Comparison of ENCODE assay signal across 11 cellular contexts in genomic region chr20:7415427-7415826, GRCh38.
"Had no signal": no experiment of that assay in that cellular context is flagged by ENCODE, and none has a peak within 500 bp of the region (broad histone marks: within the 10 kb centered on the region; RNA-seq: fewer than 3 reads in every experiment).

No MANE protein-coding gene starts in this region.

- DNase-seq: GM23248, GOT3, H7, H9, HCEC 1CT, HFFc6 had no signal

- H3K4me2 ChIP-seq: GM23338 had no signal

- H3K4me3 ChIP-seq: GM23248, GM23338, HAP-1 had no signal

- H3K36me3 ChIP-seq: HAP-1 had no signal

- H2AFZ ChIP-seq: GM23248, GM23338 had no signal

- H3K9ac ChIP-seq: GM23248 had no signal

- ATAC-seq: GM23338, HCT116 had no signal

- H3K27ac ChIP-seq: GM23248 had no signal

- FAIRE-seq: H1, H54 had no signal

- H3K4me1 ChIP-seq: HAP-1 had no signal

- H3K9me3 ChIP-seq: HAP-1 had no signal
